Comparison of ENCODE assay signal across 8 cellular contexts in genomic region chr5:62460578-62460983, GRCh38. TPM values are rescaled to one million over a fixed set of nuclear protein-coding genes. Genes with fewer than 3 reads are reported as not detected.
DNase-seq lines count a peak whose midpoint lies in the region; ATAC-seq and TF ChIP-seq lines count a peak whose summit lies in the region.

No MANE protein-coding gene starts in this region.

- H2BK120ac ChIP-seq in mesenchymal stem cell (ENCODE audit: low read depth, low read length), result no peak overlapping the region

- no peak overlapping the region for H2AFZ ChIP-seq in mesenchymal stem cell (ENCODE audit: low read depth, low read length)

- peak; percentile 17 for DNase-seq in Daoy (ENCODE audit: low read depth)
- peak; percentile 5 for DNase-seq in GM19240 (ENCODE audit: insufficient read length, low spot score)
- DNase-seq in NCI-H69 (lab: John Stamatoyannopoulos, UW), result peak; percentile 64
- DNase-seq in coronary artery (ENCODE audit: low spot score), result no peak
- peak; percentile 63 for DNase-seq in mesenchymal stem cell
- DNase-seq in activated naive CD4-positive, alpha-beta T cell treated with Interleukin-2 at 50 U/mL for 16 hours, result no peak
- no peak for DNase-seq in stimulated activated CD4-positive, alpha-beta T cell treated with anti-CD3 and anti-CD28 coated beads, Interleukin-4, amount 100 ng/mL, for 4 hours

- H3K9me3 ChIP-seq in mesenchymal stem cell (ENCODE audit: control insufficient read depth, low read length), result no peaks in the 10 kb centered on the region

- no peak overlapping the region for H2BK5ac ChIP-seq in mesenchymal stem cell (ENCODE audit: low read depth, low read length, poor library complexity, severe bottlenecking)

- H4K8ac ChIP-seq in mesenchymal stem cell (ENCODE audit: low read length), result no peak overlapping the region

- peak; percentile 55 for TF ChIP-seq CTCF in coronary artery (IDR thresholded peaks at IDR 0.05)

- H4K91ac ChIP-seq in mesenchymal stem cell (ENCODE audit: low read length), result no peak overlapping the region

- H3K14ac ChIP-seq in mesenchymal stem cell (ENCODE audit: low read length in 2 of 2), result no peak overlapping the region

- H3K4me3 ChIP-seq in coronary artery (no peak overlapping the region), mesenchymal stem cell (ENCODE audit: insufficient read depth in 1 of 2, low read depth in 1 of 2, low read length in 2 of 2) (no peak overlapping the region)

- H3K18ac ChIP-seq in mesenchymal stem cell (ENCODE audit: low read depth in 1 of 2, low read length in 2 of 2), result no peak overlapping the region

- H2BK15ac ChIP-seq in mesenchymal stem cell (ENCODE audit: low read depth, poor library complexity, severe bottlenecking), result no peak overlapping the region

- H2BK12ac ChIP-seq in mesenchymal stem cell (ENCODE audit: low read length in 2 of 2), result no peak overlapping the region

- H3K9ac ChIP-seq in mesenchymal stem cell (ENCODE audit: low read length), result no peak overlapping the region

- H3K23ac ChIP-seq in mesenchymal stem cell (ENCODE audit: low read length in 2 of 2), result no peak overlapping the region

- H3K79me1 ChIP-seq in mesenchymal stem cell (replicated peaks; ENCODE audit: low read length, poor library complexity, severe bottlenecking), result peaks cover 25% of the 10 kb centered on the region

- H3K36me3 ChIP-seq in mesenchymal stem cell (ENCODE audit: control insufficient read depth in 1 of 2, insufficient read depth in 2 of 2, low read depth in 1 of 2, low read length in 2 of 2), result no peaks in the 10 kb centered on the region

- peak; percentile 81 for ATAC-seq in HG03139 (IDR thresholded peaks at IDR 0.05; ENCODE audit: unreplicated experiment)

- H3K4me1 ChIP-seq in mesenchymal stem cell (ENCODE audit: control insufficient read depth, insufficient read depth, low read depth, low read length), result no peaks in the 10 kb centered on the region

- no peak overlapping the region for H2AK5ac ChIP-seq in mesenchymal stem cell (ENCODE audit: low read length, severe bottlenecking)

- no peak overlapping the region for H3K4me2 ChIP-seq in mesenchymal stem cell (ENCODE audit: low read length, poor library complexity, severe bottlenecking)

- H3K4ac ChIP-seq in mesenchymal stem cell (ENCODE audit: low read depth in 1 of 2, low read length in 2 of 2), result no peak overlapping the region

- no peaks in the 10 kb centered on the region for H3K27me3 ChIP-seq in mesenchymal stem cell (ENCODE audit: control insufficient read depth in 1 of 2, insufficient read depth in 1 of 2, low read length in 2 of 2)

- H3K27ac ChIP-seq in coronary artery (no peak overlapping the region), mesenchymal stem cell (ENCODE audit: low read length, poor library complexity, severe bottlenecking) (no peak overlapping the region)

RNA-seq across cellular contexts. Expression of gene IPO11, which starts 48.0 kb away (rescaled TPM):
- 30.3 and 30.7 TPM in 2 replicates for total RNA-seq in Daoy (2014; rRNA removed; shearing (Covaris generic))
- 11.3 TPM for polyA plus RNA-seq in mesenchymal stem cell (2013, experiment 1 of 2)
- polyA plus RNA-seq in mesenchymal stem cell (2013, experiment 2 of 2), result 10.3 TPM

RNA-seq across cellular contexts. Expression of gene DIMT1, which starts 56.9 kb away (rescaled TPM):
- total RNA-seq in Daoy (2014; rRNA removed; shearing (Covaris generic)), result 69.3 and 83.0 TPM in 2 replicates
- polyA plus RNA-seq in mesenchymal stem cell (2013, experiment 1 of 2), result 19.2 TPM
- 21.4 TPM for polyA plus RNA-seq in mesenchymal stem cell (2013, experiment 2 of 2)

Comparison
In these comparisons a context has a peak if more than half of its experiments do, and no peak if none do; other contexts are left out.
1. DNase-seq: peak in Daoy (single experiment), GM19240 (single experiment), NCI-H69 (single experiment) and mesenchymal stem cell (single experiment); none in coronary artery (single experiment), activated naive CD4-positive, alpha-beta T cell treated with Interleukin-2 at 50 U/mL for 16 hours (single experiment) and stimulated activated CD4-positive, alpha-beta T cell treated with anti-CD3 and anti-CD28 coated beads, Interleukin-4, amount 100 ng/mL, for 4 hours (0 of 2).